Comparison of ENCODE assay signal across 14 cellular contexts in the genomic region with DNA sequence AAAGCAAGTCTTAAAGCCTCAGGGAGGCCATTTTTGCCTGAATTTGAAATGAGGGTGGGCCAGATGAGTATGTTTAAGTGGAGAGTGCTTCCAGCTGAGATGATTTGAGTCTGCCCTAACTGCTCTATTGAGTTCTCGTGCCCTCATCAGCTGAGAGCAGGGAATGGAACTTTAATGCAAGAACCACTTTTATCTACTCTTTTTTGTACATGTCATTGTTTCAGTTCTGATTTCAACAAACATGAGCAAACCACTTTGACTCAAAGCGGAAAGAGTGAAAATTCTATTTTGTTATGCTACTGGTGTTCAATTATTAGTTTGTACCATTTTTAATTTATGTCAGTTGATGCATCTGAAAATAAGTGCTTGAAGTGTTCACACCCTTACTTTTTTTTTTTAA. TPM values are rescaled to one million over a fixed set of nuclear protein-coding genes. Genes with fewer than 3 reads are reported as not detected.
DNase-seq lines count a peak whose midpoint lies in the region; ATAC-seq and TF ChIP-seq lines count a peak whose summit lies in the region.
"Had no signal": no experiment of that assay in that cellular context is flagged by ENCODE, and none has a peak within 500 bp of the region (broad histone marks: within the 10 kb centered on the region; RNA-seq: fewer than 3 reads in every experiment).

No MANE protein-coding gene starts in this region.

- H3K9me3 ChIP-seq in left ventricle myocardium inferior (replicated peaks) (no peaks in the 10 kb centered on the region), upper lobe of left lung (no peaks in the 10 kb centered on the region)
- H3K9me3 ChIP-seq: neutrophil, suprapubic skin had no signal

- H3K4me3 Mint-ChIP-seq in activated naive CD8-positive, alpha-beta T cell treated with anti-CD3 and anti-CD28 coated beads, Interleukin-2, amount 50 U/mL, for 24 hours = no peak overlapping the region

- TF ChIP-seq CTCF in left ventricle myocardium inferior (IDR thresholded peaks at IDR 0.05; ENCODE audit: borderline replicate concordance) = no peak
- TF ChIP-seq CTCF in upper lobe of left lung (IDR thresholded peaks at IDR 0.05) = no peak

- H3K27me3 ChIP-seq in left ventricle myocardium inferior (ENCODE audit: low read depth) (no peaks in the 10 kb centered on the region), upper lobe of left lung (no peaks in the 10 kb centered on the region)
- H3K27me3 ChIP-seq: neutrophil, suprapubic skin had no signal

- no peak for TF ChIP-seq EP300 in upper lobe of left lung (IDR thresholded peaks at IDR 0.05)

- peak; percentile 16 for DNase-seq in activated CD4-positive, alpha-beta T cell treated with anti-CD3 and anti-CD28 coated beads for 48 hours
- DNase-seq in activated CD4-positive, alpha-beta T cell treated with anti-CD3 and anti-CD28 coated beads for 1 hour = no peak
- DNase-seq in activated naive CD8-positive, alpha-beta T cell treated with anti-CD3 and anti-CD28 coated beads, Interleukin-2, amount 50 U/mL, for 24 hours = no peak
- DNase-seq in left ventricle myocardium inferior = no peak
- DNase-seq in upper lobe of left lung = no peak
- DNase-seq in DMS79 treated with DMSO at 0.1 percent for 48 hours (lab: John Stamatoyannopoulos, UW) = no peak
- DNase-seq: foreskin fibroblast, left colon, NCI-H1436, T-helper 9 cell had no signal

- peak overlapping the region; percentile 32 for H3K27ac Mint-ChIP-seq in activated naive CD8-positive, alpha-beta T cell treated with anti-CD3 and anti-CD28 coated beads, Interleukin-2, amount 50 U/mL, for 24 hours

- ATAC-seq in GM21367 (IDR thresholded peaks at IDR 0.05; ENCODE audit: unreplicated experiment) = peak; percentile 71
- peak; percentile 81 for ATAC-seq in HG03045 (IDR thresholded peaks at IDR 0.05; ENCODE audit: unreplicated experiment)
- ATAC-seq in activated naive CD8-positive, alpha-beta T cell treated with anti-CD3 and anti-CD28 coated beads, Interleukin-2, amount 50 U/mL, for 24 hours = peak; percentile 78
- no peak for ATAC-seq in upper lobe of left lung (ENCODE audit: low FRiP score in 2 of 2)
- ATAC-seq: left colon had no signal

- no peak for TF ChIP-seq POLR2A in upper lobe of left lung (IDR thresholded peaks at IDR 0.05)

- intact Hi-C loops in left ventricle myocardium inferior (cut with micrococcal nuclease) = no loop called here

- H3K9me3 Mint-ChIP-seq in activated naive CD8-positive, alpha-beta T cell treated with anti-CD3 and anti-CD28 coated beads, Interleukin-2, amount 50 U/mL, for 24 hours = no peaks in the 10 kb centered on the region

- WGBS in upper lobe of left lung, 2 donors = 88 to 93% methylated on average over 2 of the region's 2 CpGs

- peaks cover 12% of the 10 kb centered on the region for H3K4me1 ChIP-seq in left ventricle myocardium inferior
- H3K4me1 ChIP-seq in upper lobe of left lung = no peaks in the 10 kb centered on the region

- H3K27ac ChIP-seq in left ventricle myocardium inferior (replicated peaks) (no peak overlapping the region), upper lobe of left lung (no peak overlapping the region)
- H3K27ac ChIP-seq: neutrophil, suprapubic skin had no signal

- H3K36me3 ChIP-seq in left ventricle myocardium inferior (peaks cover 16% of the 10 kb centered on the region), upper lobe of left lung (peaks cover 0 to 5% (median 0%) of the 10 kb centered on the region in 4 donors)
- H3K36me3 ChIP-seq: suprapubic skin had no signal

- no peaks in the 10 kb centered on the region for H3K27me3 Mint-ChIP-seq in activated naive CD8-positive, alpha-beta T cell treated with anti-CD3 and anti-CD28 coated beads, Interleukin-2, amount 50 U/mL, for 24 hours

- peaks cover 10% of the 10 kb centered on the region for H3K36me3 Mint-ChIP-seq in activated naive CD8-positive, alpha-beta T cell treated with anti-CD3 and anti-CD28 coated beads, Interleukin-2, amount 50 U/mL, for 24 hours (ENCODE audit: low read depth)

- peaks cover 22% of the 10 kb centered on the region for H3K4me1 Mint-ChIP-seq in activated naive CD8-positive, alpha-beta T cell treated with anti-CD3 and anti-CD28 coated beads, Interleukin-2, amount 50 U/mL, for 24 hours

- H3K4me3 ChIP-seq in left ventricle myocardium inferior (no peak overlapping the region), upper lobe of left lung (no peak overlapping the region)
- H3K4me3 ChIP-seq: suprapubic skin had no signal

RNA-seq across cellular contexts. Expression of gene DCAF10, which starts 35.8 kb away (rescaled TPM):
- total RNA-seq in left ventricle myocardium inferior (20.8 TPM), upper lobe of left lung (10 to 100 TPM; 19.0 to 42.7 (median 25.1) TPM)

RNA-seq across cellular contexts. Expression of gene EXOSC3, which starts 51.5 kb away (rescaled TPM):
- total RNA-seq in left ventricle myocardium inferior (15.9 TPM), upper lobe of left lung (10 to 100 TPM in 5 of 6 donors, 1 to 10 TPM in 1; 8.0 to 49.8 (median 35.1) TPM)

Comparison
In these comparisons a context has a peak if more than half of its experiments do, and no peak if none do; other contexts are left out.
1. ATAC-seq: peak in GM21367 (single experiment), HG03045 (single experiment) and activated naive CD8-positive, alpha-beta T cell treated with anti-CD3 and anti-CD28 coated beads, Interleukin-2, amount 50 U/mL, for 24 hours (single experiment); none in upper lobe of left lung (0 of 2).